8 cellular contexts compared by ENCODE assay signal in the genomic region with DNA sequence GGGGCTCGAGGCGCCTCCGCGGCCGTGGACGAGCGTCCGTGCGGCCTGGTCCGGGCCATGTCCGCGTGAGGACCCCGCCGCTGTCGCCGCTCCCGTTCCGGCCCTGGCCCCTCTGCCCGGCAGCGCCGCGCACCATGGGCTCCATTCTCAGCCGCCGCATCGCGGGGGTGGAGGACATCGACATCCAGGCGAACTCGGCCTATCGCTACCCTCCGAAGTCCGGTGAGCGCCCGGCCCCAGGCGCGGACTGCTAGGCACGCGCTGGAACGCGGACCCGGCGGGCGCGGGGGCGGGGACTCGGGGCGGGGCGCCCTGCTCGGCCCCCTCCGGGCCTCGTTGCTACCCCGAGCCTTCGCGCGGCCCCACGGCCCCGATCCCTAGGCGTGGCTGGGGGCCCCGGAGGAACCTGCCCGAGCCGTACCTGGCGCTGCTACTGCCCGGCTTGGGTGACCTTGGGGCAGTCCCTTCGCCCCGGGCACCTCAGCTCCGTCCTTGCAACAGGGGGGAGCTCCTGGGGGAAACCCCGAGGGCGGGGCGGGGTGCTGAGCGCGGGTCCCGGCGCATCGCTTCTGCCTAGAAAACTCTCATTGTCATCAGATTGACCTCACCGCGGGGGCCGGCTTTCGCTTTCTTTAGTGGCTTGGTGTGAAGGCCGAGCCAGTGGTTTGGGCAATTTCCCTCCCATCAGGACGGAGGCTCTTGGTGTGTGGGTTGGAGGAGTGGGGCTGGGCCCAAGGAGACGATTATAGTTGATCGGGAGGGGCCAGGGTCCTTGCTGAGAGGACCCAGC. TPM values are rescaled to one million over a fixed set of nuclear protein-coding genes. Genes with fewer than 3 reads are reported as not detected.
A peak's percentile ranks its signal among the peaks of the same experiment; 100 is the strongest.
DNase-seq lines count a peak whose midpoint lies in the region; ATAC-seq and TF ChIP-seq lines count a peak whose summit lies in the region.

No MANE protein-coding gene starts in this region.

- in situ Hi-C loops in GM13976 (cut with MboI; ENCODE audit: low sequenced_read_pairs, unreplicated experiment): no loop called here

- intact Hi-C loops in HCT116 (cut with micrococcal nuclease): loop anchor here (5.0 kb wide), 1 partner anchor 317 kb away; no protein-coding TSS in a partner anchor

- H3K9ac ChIP-seq in HCT116 (ENCODE audit: low read length) (peak overlapping the region; percentile 96), endocrine pancreas (ENCODE audit: control insufficient read depth, insufficient read depth, low read length) (peak overlapping the region; percentile 49)

- DNase-seq in GM13976 (ENCODE audit: low spot score) (peak; percentile 89), HCT116 (ENCODE audit: low read depth, low spot score) (no peak), MV-4-11 (lab: John Stamatoyannopoulos, UW) (peak; percentile 48), NCI-H446 treated with DMSO at 0.1 percent for 48 hours (lab: John Stamatoyannopoulos, UW) (no peak)
- peak; percentile 21 to 50 for DNase-seq in activated CD8-positive, alpha-beta memory T cell treated with anti-CD3 and anti-CD28 coated beads for 1 hour (ENCODE audit: extremely low read depth in 1 of 2, low read depth in 1 of 2)
- peak; percentile 68 for DNase-seq in stimulated activated CD8-positive, alpha-beta memory T cell treated with anti-CD3 and anti-CD28 coated beads, Interleukin-4, amount 100 ng/mL, for 24 hours (ENCODE audit: low read depth)

- peak overlapping the region; percentile 86 to 87 for H3K4me3 ChIP-seq in HCT116 (replicated peaks in 1 of 2; ENCODE audit: low read depth in 1 of 2, low read length in 2 of 2)
- peak overlapping the region; percentile 46 for H3K4me3 ChIP-seq in endocrine pancreas (ENCODE audit: control insufficient read depth, insufficient read depth, low read length)
- H3K4me3 ChIP-seq in mononuclear cell (ENCODE audit: low read length): peak overlapping the region; percentile 88

- CTCF ChIA-PET in HCT116 (lab: Charles Lee): interaction anchor here (0.6 to 1.5 kb wide), 10 partner anchors 9 to 147 kb away, joined by 3 to 18 read pairs (median 4); a partner anchor contains a TSS

- POLR2A ChIA-PET in HCT116 (lab: Charles Lee): interaction anchor here (1.0 kb wide), 1 partner anchor 9 kb away, joined by 7 read pairs; no protein-coding TSS in a partner anchor

- H3K4me2 ChIP-seq in HCT116 (ENCODE audit: low read length): peak overlapping the region; percentile 89

- RAD21 ChIA-PET in HCT116 (lab: Charles Lee; ENCODE audit: low non-redundant PET in 1 of 2, low total read pairs in 2 of 2, uncharacterized antibody in 2 of 2, unreplicated experiment in 2 of 2): interaction anchor here in 1 of 2 experiments (0.6 kb wide), 1 partner anchor 76 kb away, joined by 3 read pairs; no protein-coding TSS in a partner anchor

- no peak overlapping the region for H2AFZ ChIP-seq in HCT116 (ENCODE audit: low read depth, low read length, poor library complexity, severe bottlenecking)

- H3K79me2 ChIP-seq in HCT116 (ENCODE audit: insufficient read depth, low read length): peaks cover 47% of the 10 kb centered on the region

- H3K27me3 ChIP-seq in HCT116 (ENCODE audit: insufficient read depth, low read length) (no peaks in the 10 kb centered on the region), endocrine pancreas (ENCODE audit: control insufficient read depth, insufficient read depth, low read length) (no peaks in the 10 kb centered on the region), mononuclear cell (ENCODE audit: insufficient read depth, low read length) (no peaks in the 10 kb centered on the region)

- no peaks in the 10 kb centered on the region for H3K9me2 ChIP-seq in HCT116 (ENCODE audit: insufficient read depth)

- H3K9me3 ChIP-seq in HCT116 (ENCODE audit: control insufficient read depth in 1 of 2, insufficient read depth in 1 of 2, low read depth in 1 of 2, low read length in 2 of 2) (no peaks in the 10 kb centered on the region), endocrine pancreas (ENCODE audit: control insufficient read depth, low read length) (no peaks in the 10 kb centered on the region), mononuclear cell (ENCODE audit: low read depth, low read length) (no peaks in the 10 kb centered on the region)

- ATAC-seq in HCT116: peak; percentile 41

- peak; percentile 8 for TF ChIP-seq CTCF in GM13976 (IDR thresholded peaks at IDR 0.05; ENCODE audit: borderline replicate concordance, control extremely low read depth, extremely low read depth, insufficient read depth, missing control alignments)
- TF ChIP-seq CTCF in HCT116 (IDR thresholded peaks at IDR 0.05 in 2 of 3, conservative IDR thresholded peaks at IDR 0.05 in 1 of 3; ENCODE audit: borderline replicate concordance in 1 of 3, insufficient read depth in 1 of 3, low read depth in 2 of 3, low read length in 2 of 3): no peak

- peak; percentile 87 for TF ChIP-seq POLR2A in HCT116 (IDR thresholded peaks at IDR 0.05; ENCODE audit: borderline replicate concordance, extremely low read depth, insufficient read depth, insufficient read length)

- no peaks in the 10 kb centered on the region for H4K20me1 ChIP-seq in HCT116 (ENCODE audit: insufficient read depth)

- H3K27ac ChIP-seq in HCT116 (ENCODE audit: low read depth, low read length): peak overlapping the region; percentile 95

- no peak for TF ChIP-seq RAD21 in HCT116 (IDR thresholded peaks at IDR 0.05; ENCODE audit: low read depth)

- H3K4me1 ChIP-seq in HCT116 (ENCODE audit: control insufficient read depth in 1 of 2, insufficient read depth in 2 of 2, low read length in 2 of 2) (peaks cover 15 to 21% of the 10 kb centered on the region in 2 experiments), endocrine pancreas (ENCODE audit: control insufficient read depth, insufficient read depth, low read length) (no peaks in the 10 kb centered on the region), mononuclear cell (ENCODE audit: insufficient read depth, low read length) (peaks cover 43% of the 10 kb centered on the region)

- no TSS peak for BruUV-seq in HCT116 (replicated peaks; lab: Mats Ljungman, UMichigan)

- H3K36me3 ChIP-seq in HCT116 (ENCODE audit: control insufficient read depth in 1 of 2, insufficient read depth in 2 of 2, low read length in 2 of 2) (no peaks in the 10 kb centered on the region), endocrine pancreas (ENCODE audit: control insufficient read depth, insufficient read depth, low read length) (no peaks in the 10 kb centered on the region)

TF ChIP-seq in HCT116, 20 proteins besides CTCF, POLR2A, EP300 and RAD21:
- no peak for TF ChIP-seq SRF (IDR thresholded peaks at IDR 0.05; ENCODE audit: low read depth)
- TF ChIP-seq CEBPB (IDR thresholded peaks at IDR 0.05; ENCODE audit: low read depth): no peak
- TF ChIP-seq EZH2 (IDR thresholded peaks at IDR 0.05): no peak
- no peak for TF ChIP-seq SP1 (IDR thresholded peaks at IDR 0.05; ENCODE audit: low read depth)
- TF ChIP-seq SIN3A (IDR thresholded peaks at IDR 0.05; ENCODE audit: low read depth): no peak; the same call in 1 of the 2 replicates
- peak; percentile 41; the same call in 1 of the 2 replicates for TF ChIP-seq EGR1 (IDR thresholded peaks at IDR 0.05; ENCODE audit: low read depth)
- TF ChIP-seq FOSL1 (IDR thresholded peaks at IDR 0.05; ENCODE audit: low read depth): no peak
- TF ChIP-seq, protein P1, sequence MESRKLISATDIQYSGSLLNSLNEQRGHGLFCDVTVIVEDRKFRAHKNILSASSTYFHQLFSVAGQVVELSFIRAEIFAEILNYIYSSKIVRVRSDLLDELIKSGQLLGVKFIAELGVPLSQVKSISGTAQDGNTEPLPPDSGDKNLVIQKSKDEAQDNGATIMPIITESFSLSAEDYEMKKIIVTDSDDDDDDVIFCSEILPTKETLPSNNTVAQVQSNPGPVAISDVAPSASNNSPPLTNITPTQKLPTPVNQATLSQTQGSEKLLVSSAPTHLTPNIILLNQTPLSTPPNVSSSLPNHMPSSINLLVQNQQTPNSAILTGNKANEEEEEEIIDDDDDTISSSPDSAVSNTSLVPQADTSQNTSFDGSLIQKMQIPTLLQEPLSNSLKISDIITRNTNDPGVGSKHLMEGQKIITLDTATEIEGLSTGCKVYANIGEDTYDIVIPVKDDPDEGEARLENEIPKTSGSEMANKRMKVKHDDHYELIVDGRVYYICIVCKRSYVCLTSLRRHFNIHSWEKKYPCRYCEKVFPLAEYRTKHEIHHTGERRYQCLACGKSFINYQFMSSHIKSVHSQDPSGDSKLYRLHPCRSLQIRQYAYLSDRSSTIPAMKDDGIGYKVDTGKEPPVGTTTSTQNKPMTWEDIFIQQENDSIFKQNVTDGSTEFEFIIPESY (IDR thresholded peaks at IDR 0.05; ENCODE audit: extremely low read depth, insufficient replicate concordance, low read length): peak; percentile 27
- TF ChIP-seq, protein P2, sequence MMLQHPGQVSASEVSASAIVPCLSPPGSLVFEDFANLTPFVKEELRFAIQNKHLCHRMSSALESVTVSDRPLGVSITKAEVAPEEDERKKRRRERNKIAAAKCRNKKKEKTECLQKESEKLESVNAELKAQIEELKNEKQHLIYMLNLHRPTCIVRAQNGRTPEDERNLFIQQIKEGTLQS (IDR thresholded peaks at IDR 0.05): no peak
- peak; percentile 89 for TF ChIP-seq POLR2AphosphoS5 (IDR thresholded peaks at IDR 0.05; ENCODE audit: low read depth, low read length)
- TF ChIP-seq JUND (IDR thresholded peaks at IDR 0.05): no peak
- TF ChIP-seq ZFX (IDR thresholded peaks at IDR 0.05): peak; percentile 99
TF ChIP-seq in HCT116: peak in this region for 4.

RNA-seq across cellular contexts. Expression of a gene that starts 0.4 kb away (rescaled TPM):
- 50.6 TPM for total RNA-seq in HCT116 (2021; ENCODE audit: unreplicated experiment)
- polyA plus RNA-seq in HCT116 (2012): 26.2 and 33.7 TPM in 2 replicates
- 40.8 TPM for total RNA-seq in mononuclear cell

RNA-seq across cellular contexts. Expression of a gene that starts 10.3 kb away (rescaled TPM):
- 45.9 TPM for total RNA-seq in HCT116 (2021; ENCODE audit: unreplicated experiment)
- 24.9 and 39.8 TPM in 2 replicates for polyA plus RNA-seq in HCT116 (2012)
- 7.9 TPM for total RNA-seq in mononuclear cell

Comparison
In these comparisons a context has a peak if more than half of its experiments do, and no peak if none do; other contexts are left out.
1. DNase-seq: peak in GM13976 (single experiment), MV-4-11 (single experiment), activated CD8-positive, alpha-beta memory T cell treated with anti-CD3 and anti-CD28 coated beads for 1 hour (2 of 2) and stimulated activated CD8-positive, alpha-beta memory T cell treated with anti-CD3 and anti-CD28 coated beads, Interleukin-4, amount 100 ng/mL, for 24 hours (single experiment); none in HCT116 (single experiment) and NCI-H446 treated with DMSO at 0.1 percent for 48 hours (single experiment).
2. Peak in every context shown above with its lines, with median percentiles within 50 percentile points of each other: H3K4me3 ChIP-seq.